ENCODE assay signal across 8 cellular contexts in the genomic region with DNA sequence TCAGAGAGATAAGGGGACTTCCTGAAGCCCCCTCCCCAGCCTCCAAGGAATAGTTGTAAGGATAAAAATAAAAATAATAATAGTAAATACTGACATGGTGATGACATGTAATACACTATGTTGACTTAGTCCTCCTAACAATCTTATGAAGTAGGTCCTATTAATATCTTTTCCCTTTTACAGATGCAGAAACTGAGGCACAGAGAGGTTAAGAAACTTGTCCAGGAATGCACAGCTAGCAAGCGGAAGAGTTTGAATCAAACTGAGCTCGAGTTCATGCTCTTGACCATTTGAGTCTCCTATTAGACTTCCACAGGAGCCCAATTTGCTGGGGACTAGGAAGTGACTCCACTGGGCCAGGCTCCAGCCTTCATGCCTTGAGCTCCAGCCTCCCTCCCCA.
"Had no signal": no experiment of that assay in that cellular context is flagged by ENCODE, and none has a peak within 500 bp of the region (broad histone marks: within the 10 kb centered on the region; RNA-seq: fewer than 3 reads in every experiment).

No MANE protein-coding gene starts in this region.

- H2AFZ ChIP-seq: GM23248 had no signal

- H3K4me3 ChIP-seq: GM23248 had no signal

- DNase-seq: GM23248, GOT3, H9, HCEC 1CT, HFFc6, KG1 had no signal

- ATAC-seq: HepG2 had no signal

- FAIRE-seq: HepG2 had no signal

- H3K27ac ChIP-seq: GM23248, HL-60 had no signal

- H3K9ac ChIP-seq: GM23248 had no signal
